In the genomic region with DNA sequence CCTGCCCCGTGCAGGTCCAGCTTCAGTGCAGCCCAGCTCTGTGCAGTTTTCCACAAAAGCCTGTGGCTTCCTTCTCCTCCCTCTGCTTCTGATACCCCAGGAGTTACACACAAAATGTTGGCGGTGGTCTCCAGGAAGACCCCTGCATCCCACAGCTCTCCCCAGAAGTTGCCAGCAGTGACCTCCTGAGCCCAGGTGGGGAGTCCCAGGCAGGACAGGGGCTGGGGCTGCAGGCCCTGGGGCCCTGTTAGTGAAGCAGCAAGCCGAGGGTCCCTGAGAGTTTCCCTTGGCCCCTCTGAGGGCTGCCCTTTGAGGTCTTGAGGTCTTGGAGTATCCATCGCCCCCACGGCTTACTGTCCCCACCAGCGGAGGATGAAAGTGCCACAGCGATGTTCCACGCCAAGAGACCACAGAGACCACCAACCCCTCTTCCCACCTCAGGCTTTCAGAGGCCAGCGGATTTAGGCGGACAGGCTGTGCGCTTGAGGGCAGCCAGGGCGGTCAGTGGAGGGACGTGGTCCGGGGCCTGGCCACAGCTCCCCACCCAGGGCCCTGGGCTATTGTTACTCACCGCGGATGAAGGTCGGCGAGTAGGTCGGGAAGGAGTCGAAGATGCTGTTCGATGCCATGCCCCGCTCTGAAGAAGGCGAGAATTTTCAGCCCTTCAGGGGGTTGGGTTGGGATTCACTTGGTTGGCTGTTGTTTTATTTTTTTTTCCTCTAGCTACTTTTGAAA, we compare ENCODE assay signal across 12 cellular contexts. TPM values are rescaled to one million over a fixed set of nuclear protein-coding genes. Genes with fewer than 3 reads are reported as not detected.
DNase-seq lines count a peak whose midpoint lies in the region; ATAC-seq and TF ChIP-seq lines count a peak whose summit lies in the region.
"Had no signal": no experiment of that assay in that cellular context is flagged by ENCODE, and none has a peak within 500 bp of the region (broad histone marks: within the 10 kb centered on the region; RNA-seq: fewer than 3 reads in every experiment).

No MANE protein-coding gene starts in this region.

- POLR2A ChIA-PET in Caco-2 (lab: Charles Lee): no interaction called here

- no peak overlapping the region for H3K27ac Mint-ChIP-seq in Caco-2 (ENCODE audit: unreplicated experiment)

- no peaks in the 10 kb centered on the region for H3K9me3 Mint-ChIP-seq in Caco-2 (ENCODE audit: unreplicated experiment)

- H3K9ac ChIP-seq in DND-41 (ENCODE audit: low read depth, low read length): peak overlapping the region; percentile 27; the same call in 1 of the 2 replicates

- no peaks in the 10 kb centered on the region for H3K36me3 Mint-ChIP-seq in Caco-2 (ENCODE audit: insufficient read depth, unreplicated experiment)

- no peak overlapping the region for H3K4me3 ChIP-seq in DND-41 (ENCODE audit: low read depth in 1 of 2, low read length in 2 of 2)
- peak overlapping the region; percentile 67 for H3K4me3 ChIP-seq in osteoblast (ENCODE audit: insufficient read depth, low read length)
- no peak overlapping the region for H3K4me3 ChIP-seq in Caco-2 (ENCODE audit: low read depth, low read length)

- DNase-seq in DND-41 (no peak), astrocyte of the hippocampus (ENCODE audit: low read depth, low spot score) (peak; percentile 26), osteoblast (ENCODE audit: insufficient read length, low spot score, missing footprints) (peak; percentile 73), NCI-H526 (lab: John Stamatoyannopoulos, UW) (no peak), sciatic nerve (ENCODE audit: low spot score) (no peak), Caco-2 (no peak)
- DNase-seq: dermis blood vessel endothelial cell, foreskin keratinocyte had no signal

- H3K27me3 Mint-ChIP-seq in Caco-2 (ENCODE audit: insufficient read depth, unreplicated experiment): no peaks in the 10 kb centered on the region

- no peak overlapping the region for H3K4me3 Mint-ChIP-seq in Caco-2 (ENCODE audit: unreplicated experiment)

- H3K27ac ChIP-seq in DND-41 (ENCODE audit: low read length) (0 out of 2 replicates have a peak overlapping the region, but pooled peaks have one; percentile 7), KOPT-K1 (ENCODE audit: low read depth, low read length, poor library complexity, severe bottlenecking) (peak overlapping the region; percentile 91), osteoblast (ENCODE audit: low read depth, low read length) (peak overlapping the region; percentile 92)
- H3K27ac ChIP-seq: foreskin keratinocyte, neutrophil had no signal

- peaks cover 24% of the 10 kb centered on the region for H3K4me1 ChIP-seq in DND-41 (ENCODE audit: insufficient read depth, low read length)
- peaks cover 35% of the 10 kb centered on the region for H3K4me1 ChIP-seq in osteoblast (ENCODE audit: insufficient read depth, low read length)
- H3K4me1 ChIP-seq in Caco-2: no peaks in the 10 kb centered on the region
- H3K4me1 ChIP-seq: foreskin keratinocyte had no signal

- TF ChIP-seq CTCF in DND-41 (IDR thresholded peaks at IDR 0.05; ENCODE audit: borderline replicate concordance, extremely low read depth, low read length, poor library complexity, severe bottlenecking) (no peak), osteoblast (IDR thresholded peaks at IDR 0.05; ENCODE audit: extremely low read depth, low read depth, low read length) (no peak), Caco-2 (IDR thresholded peaks at IDR 0.05; ENCODE audit: insufficient read depth in 1 of 2, low read depth in 1 of 2, low read length in 1 of 2, severe bottlenecking in 1 of 2, unreplicated experiment in 1 of 2) (no peak)

- H3K27me3 ChIP-seq in DND-41 (ENCODE audit: insufficient read depth, low read length, poor library complexity): no peaks in the 10 kb centered on the region
- H3K27me3 ChIP-seq in osteoblast (ENCODE audit: insufficient read depth, low read length): no peaks in the 10 kb centered on the region
- H3K27me3 ChIP-seq in Caco-2 (replicated peaks; ENCODE audit: control insufficient read depth, insufficient read depth, low read length): no peaks in the 10 kb centered on the region
- H3K27me3 ChIP-seq: neutrophil had no signal

- H3K36me3 ChIP-seq in DND-41 (ENCODE audit: insufficient read depth, low read length) (no peaks in the 10 kb centered on the region), KOPT-K1 (ENCODE audit: insufficient read depth, low read length) (peaks cover 11% of the 10 kb centered on the region; the same call in 1 of the 2 replicates), osteoblast (ENCODE audit: insufficient read depth, low read length) (no peaks in the 10 kb centered on the region), Caco-2 (ENCODE audit: control insufficient read depth, insufficient read depth, low read length) (no peaks in the 10 kb centered on the region)
- H3K36me3 ChIP-seq: neutrophil, WERI-Rb-1 had no signal

- no peaks in the 10 kb centered on the region for H3K4me1 Mint-ChIP-seq in Caco-2 (ENCODE audit: low read depth, unreplicated experiment)

- H4K20me1 ChIP-seq in DND-41 (ENCODE audit: insufficient read depth, low read length) (0 out of 2 replicates have a peak, but pooled peaks cover 3% of the 10 kb centered on the region), osteoblast (ENCODE audit: insufficient read depth, low read length) (no peaks in the 10 kb centered on the region)

- H3K9me3 ChIP-seq in DND-41 (ENCODE audit: insufficient read depth, low read length, severe bottlenecking) (no peaks in the 10 kb centered on the region), KOPT-K1 (ENCODE audit: insufficient read depth, low read length, poor library complexity, severe bottlenecking) (no peaks in the 10 kb centered on the region), osteoblast (ENCODE audit: low read depth, low read length) (no peaks in the 10 kb centered on the region), Caco-2 (no peaks in the 10 kb centered on the region)
- H3K9me3 ChIP-seq: neutrophil had no signal

- intact Hi-C loops in sciatic nerve (cut with DNase I): no loop called here
- intact Hi-C loops in Caco-2 (cut with micrococcal nuclease; ENCODE audit: unreplicated experiment): no loop called here

- CTCF ChIA-PET in Caco-2 (lab: Charles Lee): interaction anchor here (0.5 to 0.6 kb wide), 3 partner anchors 10 to 214 kb away, joined by 3 to 9 read pairs (median 4); no protein-coding TSS in a partner anchor

- H2AFZ ChIP-seq in DND-41 (ENCODE audit: low read depth, low read length) (no peak overlapping the region), osteoblast (ENCODE audit: low read length) (peak overlapping the region; percentile 88)

- BruUV-seq in Caco-2 (replicated peaks; lab: Mats Ljungman, UMichigan): no TSS peak

- H3K79me2 ChIP-seq in DND-41 (ENCODE audit: insufficient read depth, low read length): no peaks in the 10 kb centered on the region
- H3K79me2 ChIP-seq in osteoblast (ENCODE audit: insufficient read depth, low read length): peaks cover 41% of the 10 kb centered on the region

- H3K4me2 ChIP-seq in DND-41 (ENCODE audit: insufficient read depth, low read length) (peak overlapping the region; percentile 58), osteoblast (ENCODE audit: insufficient read depth, low read length) (peak overlapping the region; percentile 82)

- ATAC-seq in DND-41 (ENCODE audit: insufficient read depth, low read depth) (no peak), sciatic nerve (no peak), HG02981 (IDR thresholded peaks at IDR 0.05; ENCODE audit: unreplicated experiment) (no peak)
- ATAC-seq: foreskin keratinocyte had no signal

RNA-seq across cellular contexts. Expression of a gene that starts 34.0 kb away (rescaled TPM):
- total RNA-seq in osteoblast (1.8 and 3.6 TPM in 2 replicates), sciatic nerve (2.0 TPM), Caco-2 (2022) (1.1 and 1.6 TPM in 2 replicates)
- total RNA-seq: dermis blood vessel endothelial cell, foreskin keratinocyte had no signal

Comparison
In these comparisons a context has a peak if more than half of its experiments do, and no peak if none do; other contexts are left out.
1. DNase-seq: peak in astrocyte of the hippocampus (single experiment) and osteoblast (single experiment); none in DND-41 (single experiment), NCI-H526 (0 of 2), sciatic nerve (single experiment) and Caco-2 (0 of 2).
2. H3K27ac ChIP-seq: peak in every context shown above with its lines; median percentile 92 in osteoblast; 91 in KOPT-K1; 7 in DND-41.